Comparison of ENCODE assay signal across 8 cellular contexts in genomic region chr3:122577409-122578028, GRCh38. TPM values are rescaled to one million over a fixed set of nuclear protein-coding genes. Genes with fewer than 3 reads are reported as not detected.
A peak's percentile ranks its signal among the peaks of the same experiment; 100 is the strongest.
DNase-seq lines count a peak whose midpoint lies in the region; ATAC-seq, FAIRE-seq and TF ChIP-seq lines count a peak whose summit lies in the region.

TSS of gene PARP15 (plus strand) at chr3:122577650. CDS start at chr3:122577668, 18 bp downstream.

- H3K27me3 ChIP-seq in Loucy (ENCODE audit: insufficient read depth, low read length, poor library complexity, severe bottlenecking) (no peaks in the 10 kb centered on the region), keratinocyte (ENCODE audit: control insufficient read depth, extremely low read depth, insufficient read depth, low read length) (no peaks in the 10 kb centered on the region)

- no peaks in the 10 kb centered on the region; the same call in 1 of the 2 replicates for H3F3A ChIP-seq in Loucy (ENCODE audit: low read depth)

- H3K27ac ChIP-seq in keratinocyte (ENCODE audit: control insufficient read depth, insufficient read depth, low read length): no peak within 1 kb of the TSS

- peak within 1 kb of the TSS; percentile 97 for H3K4me3 Mint-ChIP-seq in activated naive CD8-positive, alpha-beta T cell treated with anti-CD3 and anti-CD28 coated beads, Interleukin-2, amount 50 U/mL, for 24 hours

- H2AFZ ChIP-seq in Loucy (ENCODE audit: low read length) (peak within 1 kb of the TSS; percentile 75), keratinocyte (ENCODE audit: control insufficient read depth, low read length) (peak within 1 kb of the TSS; percentile 78)

- peak; percentile 5 for TF ChIP-seq CTCF in AG10803 (conservative IDR thresholded peaks at IDR 0.05; ENCODE audit: low read length)
- no peak for TF ChIP-seq CTCF in Loucy (conservative IDR thresholded peaks at IDR 0.05; ENCODE audit: low read length)
- no peak for TF ChIP-seq CTCF in keratinocyte (optimal IDR thresholded peaks at IDR 0.05 in 1 of 3, IDR thresholded peaks at IDR 0.05 in 1 of 3, conservative IDR thresholded peaks at IDR 0.05 in 1 of 3; ENCODE audit: extremely low read depth in 1 of 3, insufficient read depth in 2 of 3, low read length in 3 of 3)

- peaks cover 28% of the 10 kb centered on the region for H3K36me3 Mint-ChIP-seq in activated naive CD8-positive, alpha-beta T cell treated with anti-CD3 and anti-CD28 coated beads, Interleukin-2, amount 50 U/mL, for 24 hours (ENCODE audit: low read depth)

- no peaks in the 10 kb centered on the region for H3K79me2 ChIP-seq in Loucy (ENCODE audit: insufficient read depth, low read length)
- H3K79me2 ChIP-seq in keratinocyte (ENCODE audit: control insufficient read depth, insufficient read depth, low read length): no peaks in the 10 kb centered on the region

- H3K27ac Mint-ChIP-seq in activated naive CD8-positive, alpha-beta T cell treated with anti-CD3 and anti-CD28 coated beads, Interleukin-2, amount 50 U/mL, for 24 hours: peak within 1 kb of the TSS; percentile 99

- no peaks in the 10 kb centered on the region for H3K36me3 ChIP-seq in Loucy (ENCODE audit: insufficient read depth, low read length)
- H3K36me3 ChIP-seq in keratinocyte (ENCODE audit: control insufficient read depth in 2 of 2, extremely low read depth in 1 of 2, insufficient read depth in 2 of 2, low read length in 2 of 2): peaks cover 0 to 2% of the 10 kb centered on the region in 2 experiments

- no peak for DNase-seq in AG10803 (ENCODE audit: low read depth)
- DNase-seq in activated naive CD8-positive, alpha-beta T cell treated with anti-CD3 and anti-CD28 coated beads, Interleukin-2, amount 50 U/mL, for 24 hours: peak; percentile 56
- no peak for DNase-seq in keratinocyte (ENCODE audit: low read depth, low spot score)
- peak; percentile 64 for DNase-seq in stimulated activated CD8-positive, alpha-beta memory T cell treated with anti-CD3 and anti-CD28 coated beads, Interleukin-4, amount 100 ng/mL, for 48 hours
- DNase-seq in AG08396 (ENCODE audit: low spot score): no peak
- DNase-seq in COLO668 (lab: John Stamatoyannopoulos, UW; ENCODE audit: unreplicated experiment): no peak

- H3K9me3 ChIP-seq in Loucy (ENCODE audit: insufficient read depth, low read depth, low read length) (peaks cover 11% of the 10 kb centered on the region), keratinocyte (ENCODE audit: control insufficient read depth, low read depth, low read length) (peaks cover 2% of the 10 kb centered on the region)

- H3K9me2 ChIP-seq in Loucy (replicated peaks; ENCODE audit: low read depth, low read length): no peaks in the 10 kb centered on the region

- H3K27me3 Mint-ChIP-seq in activated naive CD8-positive, alpha-beta T cell treated with anti-CD3 and anti-CD28 coated beads, Interleukin-2, amount 50 U/mL, for 24 hours: no peaks in the 10 kb centered on the region

- no peaks in the 10 kb centered on the region for H4K20me1 ChIP-seq in Loucy (ENCODE audit: insufficient read depth, low read length, poor library complexity, severe bottlenecking)
- no peaks in the 10 kb centered on the region for H4K20me1 ChIP-seq in keratinocyte (ENCODE audit: control insufficient read depth, extremely low read depth, insufficient read depth, low read length)

- FAIRE-seq in keratinocyte (lab: Jason Lieb, UNC): no peak

- H3K9ac ChIP-seq in Loucy (ENCODE audit: low read depth, low read length, poor library complexity, severe bottlenecking) (peak within 1 kb of the TSS; percentile 49), keratinocyte (ENCODE audit: control insufficient read depth, extremely low read depth, insufficient read depth, low read length) (peak within 1 kb of the TSS; percentile 44)

- H3K4me1 ChIP-seq in Loucy (ENCODE audit: insufficient read depth, low read length, poor library complexity, severe bottlenecking): peaks cover 9% of the 10 kb centered on the region
- peaks cover 7% of the 10 kb centered on the region for H3K4me1 ChIP-seq in keratinocyte (ENCODE audit: control insufficient read depth, extremely low read depth, insufficient read depth, low read length)

- H3K4me2 ChIP-seq in Loucy (ENCODE audit: low read depth, low read length, poor library complexity, severe bottlenecking) (peak within 1 kb of the TSS; percentile 37), keratinocyte (ENCODE audit: control insufficient read depth, extremely low read depth, insufficient read depth, low read depth, low read length) (peak within 1 kb of the TSS; percentile 54)

- dilution Hi-C loops in keratinocyte (cut with MboI; ENCODE audit: extremely low pct_ligation_motif_present, low sequenced_read_pairs): no loop called here

- no peaks in the 10 kb centered on the region for H3K9me1 ChIP-seq in keratinocyte (ENCODE audit: control insufficient read depth, extremely low read depth, insufficient read depth, low read length)

- ATAC-seq in activated naive CD8-positive, alpha-beta T cell treated with anti-CD3 and anti-CD28 coated beads, Interleukin-2, amount 50 U/mL, for 24 hours: peak; percentile 13
- no peak for ATAC-seq in HG03025 (IDR thresholded peaks at IDR 0.05; ENCODE audit: low FRiP score, unreplicated experiment)

- H3K4me3 ChIP-seq in AG10803 (ENCODE audit: low read length) (peak within 1 kb of the TSS; percentile 53), Loucy (ENCODE audit: low read length, poor library complexity, severe bottlenecking) (peak within 1 kb of the TSS; percentile 64), keratinocyte (ENCODE audit: control insufficient read depth in 2 of 3, extremely low read depth in 1 of 3, insufficient read depth in 2 of 3, low read depth in 1 of 3, low read length in 3 of 3) (peak within 1 kb of the TSS; percentile 5 to 36 (median 28))

- peaks cover 13% of the 10 kb centered on the region for H3K9me3 Mint-ChIP-seq in activated naive CD8-positive, alpha-beta T cell treated with anti-CD3 and anti-CD28 coated beads, Interleukin-2, amount 50 U/mL, for 24 hours

- peaks cover 65% of the 10 kb centered on the region for H3K4me1 Mint-ChIP-seq in activated naive CD8-positive, alpha-beta T cell treated with anti-CD3 and anti-CD28 coated beads, Interleukin-2, amount 50 U/mL, for 24 hours

RNA-seq across cellular contexts. Expression of gene PARP15, which starts in this region (rescaled TPM):
- polyA plus RNA-seq in keratinocyte: 0.25 to 0.33 TPM (median 0.33 TPM) in 3 replicates
- not detected for polyA plus RNA-seq in keratinocyte (2011; ENCODE audit: low read depth)
- polyA plus RNA-seq in keratinocyte (2011; cell fraction: cytosol; rRNA removed): 0.07 TPM in 1 of 2 replicates, not detected in the other
- polyA plus RNA-seq in keratinocyte (2011; cell fraction: nucleus; rRNA removed): 1.0 and 1.1 TPM in 2 replicates
- polyA plus RNA-seq in keratinocyte (2012; ENCODE audit: low replicate concordance): 0.05 TPM in 1 of 2 replicates, not detected in the other
- polyA minus RNA-seq in keratinocyte: 0.10 to 0.42 TPM (median 0.23 TPM) in 3 replicates
- not detected for polyA minus RNA-seq in keratinocyte (2011; cell fraction: cytosol; rRNA and poly(A)+ RNA removed)
- polyA minus RNA-seq in keratinocyte (2011; cell fraction: nucleus; rRNA and poly(A)+ RNA removed): 0.11 and 0.78 TPM in 2 replicates

Comparison
In these comparisons a context has a peak if more than half of its experiments do, and no peak if none do; other contexts are left out.
1. DNase-seq: peak in activated naive CD8-positive, alpha-beta T cell treated with anti-CD3 and anti-CD28 coated beads, Interleukin-2, amount 50 U/mL, for 24 hours (single experiment) and stimulated activated CD8-positive, alpha-beta memory T cell treated with anti-CD3 and anti-CD28 coated beads, Interleukin-4, amount 100 ng/mL, for 48 hours (single experiment); none in AG10803 (single experiment), keratinocyte (single experiment), AG08396 (single experiment) and COLO668 (single experiment).
2. Peak in every context shown above with its lines, with median percentiles within 50 percentile points of each other: H3K4me3 ChIP-seq.